Comparison of ENCODE assay signal across 12 cellular contexts in the genomic region with DNA sequence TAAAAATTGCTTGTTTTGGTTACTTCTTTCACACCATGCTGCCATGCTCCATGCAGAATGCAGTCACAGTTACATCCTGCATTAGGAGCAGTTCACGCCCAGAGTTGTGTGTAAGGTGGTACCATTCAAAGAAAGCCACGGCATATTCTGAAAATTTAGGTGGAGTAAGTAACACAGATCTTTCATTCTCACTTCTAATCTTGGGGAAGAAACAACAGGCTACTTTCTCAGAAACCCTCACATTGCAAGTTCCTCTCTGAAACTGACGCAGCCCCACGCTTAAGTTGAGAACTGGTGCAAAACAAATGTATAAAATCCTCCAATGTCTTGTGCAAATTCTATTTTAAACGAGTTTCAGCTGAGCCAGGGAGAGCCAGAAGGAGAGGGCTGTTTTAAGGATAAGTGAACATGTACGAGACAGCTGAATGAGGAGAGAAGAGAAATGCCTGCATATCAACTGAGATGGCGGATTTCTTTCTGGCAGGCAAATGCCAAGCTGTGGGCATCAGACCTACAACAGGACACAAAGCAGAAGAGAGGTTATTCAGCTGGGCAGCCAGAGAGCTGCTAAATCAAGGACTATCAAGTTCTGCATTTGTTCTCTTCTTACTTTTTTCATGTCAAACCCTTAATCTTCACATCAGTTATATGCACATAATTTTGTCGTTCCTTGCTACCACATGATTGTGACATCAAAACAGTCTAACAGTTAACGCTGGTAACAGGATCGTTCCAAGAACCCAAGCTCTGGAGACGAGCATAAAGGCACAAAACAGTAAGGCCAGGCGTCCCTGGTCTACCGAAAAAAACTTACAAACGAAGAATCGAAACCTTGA. TPM values are rescaled to one million over a fixed set of nuclear protein-coding genes. Genes with fewer than 3 reads are reported as not detected.
DNase-seq lines count a peak whose midpoint lies in the region; ATAC-seq and TF ChIP-seq lines count a peak whose summit lies in the region.
"Had no signal": no experiment of that assay in that cellular context is flagged by ENCODE, and none has a peak within 500 bp of the region (broad histone marks: within the 10 kb centered on the region; RNA-seq: fewer than 3 reads in every experiment).

No MANE protein-coding gene starts in this region.

- no peaks in the 10 kb centered on the region for H3K27me3 ChIP-seq in BLaER1
- H3K27me3 ChIP-seq: right atrium auricular region had no signal

- peak overlapping the region; percentile 98 for H3K4me2 ChIP-seq in BLaER1

- peak overlapping the region; percentile 84 for H3K4me3 ChIP-seq in BLaER1
- H3K4me3 ChIP-seq: right atrium auricular region had no signal

- peak; percentile 70 for DNase-seq in activated CD8-positive, alpha-beta T cell treated with anti-CD3 and anti-CD28 coated beads for 36 hours
- peak; percentile 52 for DNase-seq in middle frontal gyrus (ENCODE audit: extremely low spot score, low spot score)
- no peak for DNase-seq in NCI-H2227 (lab: John Stamatoyannopoulos, UW; ENCODE audit: unreplicated experiment)
- no peak for DNase-seq in SKM-1 (lab: John Stamatoyannopoulos, UW; ENCODE audit: unreplicated experiment)
- no peak for DNase-seq in NCI-H82 (lab: John Stamatoyannopoulos, UW)
- DNase-seq: NCI-H1436 treated with DMSO at 0.1 percent for 48 hours; SHP77; stimulated activated CD8-positive, alpha-beta memory T cell treated with anti-CD3 and anti-CD28 coated beads, Interleukin-4, amount 100 ng/mL, for 48 hours had no signal

- peaks cover 100% of the 10 kb centered on the region for H4K20me1 ChIP-seq in BLaER1

- peaks cover 57% of the 10 kb centered on the region for H3K4me1 ChIP-seq in BLaER1

- H3K9me3 Mint-ChIP-seq in activated CD8-positive, alpha-beta T cell treated with anti-CD3 and anti-CD28 coated beads for 36 hours = no peaks in the 10 kb centered on the region

- H3K4me3 Mint-ChIP-seq in activated CD8-positive, alpha-beta T cell treated with anti-CD3 and anti-CD28 coated beads for 36 hours = peak overlapping the region; percentile 68

- peak overlapping the region; percentile 95 for H3K9ac ChIP-seq in BLaER1

- CTCF ChIA-PET in activated CD8-positive, alpha-beta T cell treated with anti-CD3 and anti-CD28 coated beads for 36 hours (lab: Charles Lee) = interaction anchor here (0.8 to 0.9 kb wide), 4 partner anchors 31 to 201 kb away, joined by 3 to 4 read pairs (median 4); no protein-coding TSS in a partner anchor

- POLR2A ChIA-PET in activated CD8-positive, alpha-beta T cell treated with anti-CD3 and anti-CD28 coated beads for 36 hours (lab: Charles Lee) = interaction anchor here (0.7 to 3.0 kb wide), 10 partner anchors 12 to 210 kb away, joined by 3 to 14 read pairs (median 4); no protein-coding TSS in a partner anchor

- H3K27ac Mint-ChIP-seq in activated CD8-positive, alpha-beta T cell treated with anti-CD3 and anti-CD28 coated beads for 36 hours = peak overlapping the region; percentile 96

- peaks cover 10% of the 10 kb centered on the region; the same call in 1 of the 2 replicates for H3K9me3 ChIP-seq in BLaER1
- H3K9me3 ChIP-seq: right atrium auricular region had no signal

- peaks cover 67% of the 10 kb centered on the region for H3K4me1 Mint-ChIP-seq in activated CD8-positive, alpha-beta T cell treated with anti-CD3 and anti-CD28 coated beads for 36 hours (ENCODE audit: low read depth)

- H3K36me3 Mint-ChIP-seq in activated CD8-positive, alpha-beta T cell treated with anti-CD3 and anti-CD28 coated beads for 36 hours (ENCODE audit: low read depth) = peaks cover 44% of the 10 kb centered on the region

- no peak for TF ChIP-seq CTCF in activated CD8-positive, alpha-beta T cell treated with anti-CD3 and anti-CD28 coated beads for 36 hours (IDR thresholded peaks at IDR 0.05)

- ATAC-seq in GM21526 (IDR thresholded peaks at IDR 0.05; ENCODE audit: low FRiP score, unreplicated experiment) (peak; percentile 49), GM21515 (IDR thresholded peaks at IDR 0.05; ENCODE audit: unreplicated experiment) (no peak)
- ATAC-seq in activated CD8-positive, alpha-beta T cell treated with anti-CD3 and anti-CD28 coated beads for 36 hours = peak; percentile 32

- peak overlapping the region; percentile 94 for H3K27ac ChIP-seq in BLaER1
- H3K27ac ChIP-seq: right atrium auricular region had no signal

- H3K27me3 Mint-ChIP-seq in activated CD8-positive, alpha-beta T cell treated with anti-CD3 and anti-CD28 coated beads for 36 hours = no peaks in the 10 kb centered on the region

- peaks cover 88% of the 10 kb centered on the region for H3K36me3 ChIP-seq in BLaER1
- H3K36me3 ChIP-seq: right atrium auricular region had no signal

- intact Hi-C loops in activated CD8-positive, alpha-beta T cell treated with anti-CD3 and anti-CD28 coated beads for 36 hours (cut with micrococcal nuclease) = loop anchor here (2.0 to 10.0 kb wide), 3 partner anchors 38 to 198 kb away; no protein-coding TSS in a partner anchor

RNA-seq across cellular contexts. Expression of a gene that starts 6.4 kb away (rescaled TPM):
- 10 to 100 TPM; 44.8 to 45.1 TPM for total RNA-seq in activated CD8-positive, alpha-beta T cell treated with anti-CD3 and anti-CD28 coated beads for 36 hours

Comparison
In these comparisons a context has a peak if more than half of its experiments do, and no peak if none do; other contexts are left out.
1. DNase-seq: peak in activated CD8-positive, alpha-beta T cell treated with anti-CD3 and anti-CD28 coated beads for 36 hours (single experiment) and middle frontal gyrus (single experiment); none in NCI-H2227 (single experiment), SKM-1 (single experiment) and NCI-H82 (single experiment).